In genomic region chr12:101407438-101408345, GRCh38 we compare ENCODE assay signal across 8 cellular contexts. TPM values are rescaled to one million over a fixed set of nuclear protein-coding genes. Genes with fewer than 3 reads are reported as not detected.
DNase-seq lines count a peak whose midpoint lies in the region; ATAC-seq, FAIRE-seq and TF ChIP-seq lines count a peak whose summit lies in the region.

ARL1 (minus strand) TSS chr12:101407772; CDS start chr12:101407645, 127 bp downstream.

- peak within 1 kb of the TSS; percentile 71 for H3K4me3 ChIP-seq in neural cell (ENCODE audit: low read length)

- H3K27me3 ChIP-seq in neural cell (ENCODE audit: insufficient read depth, low read depth, low read length): no peaks in the 10 kb centered on the region

- TF ChIP-seq EP300 in neural cell (conservative IDR thresholded peaks at IDR 0.05; ENCODE audit: poor library complexity, severe bottlenecking): peak; percentile 99

- H3K4me2 ChIP-seq in neural cell (ENCODE audit: low read length): peak within 1 kb of the TSS; percentile 93

- peaks cover 8% of the 10 kb centered on the region for H3K27me3 Mint-ChIP-seq in stimulated activated naive CD8-positive, alpha-beta T cell treated with anti-CD3 and anti-CD28 coated beads, Interleukin-15, amount 100 ng/mL, for 72 hours

- H2AFZ ChIP-seq in neural cell (ENCODE audit: low read depth, low read length): peak within 1 kb of the TSS; percentile 98

- FAIRE-seq in H54 (lab: Jason Lieb, UNC): peak; percentile 82

- no peaks in the 10 kb centered on the region for H3K9me2 ChIP-seq in neural cell (ENCODE audit: insufficient read depth, low read length)

- ATAC-seq in stimulated activated naive CD8-positive, alpha-beta T cell treated with anti-CD3 and anti-CD28 coated beads, Interleukin-15, amount 100 ng/mL, for 72 hours: peak; percentile 87

- no peak for TF ChIP-seq CTCF in neural cell (IDR thresholded peaks at IDR 0.05; ENCODE audit: poor library complexity, severe bottlenecking)

- peaks cover 21% of the 10 kb centered on the region for H3K79me2 ChIP-seq in neural cell (replicated peaks; ENCODE audit: insufficient read depth, low read length)

- H3K4me1 ChIP-seq in ES-I3 (ENCODE audit: insufficient read depth, low read length): no peaks in the 10 kb centered on the region

- no peak for TF ChIP-seq RAD21 in neural cell (conservative IDR thresholded peaks at IDR 0.05)

- peaks cover 19% of the 10 kb centered on the region for H3K4me1 Mint-ChIP-seq in stimulated activated naive CD8-positive, alpha-beta T cell treated with anti-CD3 and anti-CD28 coated beads, Interleukin-15, amount 100 ng/mL, for 72 hours

- DNase-seq in H54 (ENCODE audit: insufficient read length, low spot score): peak; percentile 80
- peak; percentile 94 for DNase-seq in LoVo (ENCODE audit: low spot score)
- peak; percentile 74 for DNase-seq in SHP77 treated with DMSO at 0.1 percent for 48 hours (lab: John Stamatoyannopoulos, UW)
- DNase-seq in activated effector memory CD4-positive, alpha-beta T cell treated with anti-CD3 and anti-CD28 coated beads, Interleukin-2, amount 50 U/mL, for 16 hours: peak; percentile 92
- DNase-seq in fibroblast of the conjunctiva (ENCODE audit: low read depth): peak; percentile 57
- DNase-seq in stimulated activated naive CD8-positive, alpha-beta T cell treated with anti-CD3 and anti-CD28 coated beads, Interleukin-15, amount 100 ng/mL, for 72 hours: peak; percentile 85

- no peaks in the 10 kb centered on the region for H3F3A ChIP-seq in neural cell (ENCODE audit: insufficient read depth, low read length, poor library complexity, severe bottlenecking)

- TF ChIP-seq POLR2A in H54 (IDR thresholded peaks at IDR 0.05; ENCODE audit: low read depth, low read length): peak; percentile 82

- H3K27ac ChIP-seq in neural cell (ENCODE audit: low read length): peak within 1 kb of the TSS; percentile 88

- H3K9ac ChIP-seq in ES-I3 (ENCODE audit: low read depth, low read length): peak within 1 kb of the TSS; percentile 97
- H3K9ac ChIP-seq in neural cell (ENCODE audit: low read length): peak within 1 kb of the TSS; percentile 79

- H3K4me3 Mint-ChIP-seq in stimulated activated naive CD8-positive, alpha-beta T cell treated with anti-CD3 and anti-CD28 coated beads, Interleukin-15, amount 100 ng/mL, for 72 hours: peak within 1 kb of the TSS; percentile 88 to 95

- H3K36me3 ChIP-seq in ES-I3 (ENCODE audit: insufficient read depth, low read length): no peaks in the 10 kb centered on the region
- no peaks in the 10 kb centered on the region for H3K36me3 ChIP-seq in neural cell (ENCODE audit: insufficient read depth, low read length)

- H3K27ac Mint-ChIP-seq in stimulated activated naive CD8-positive, alpha-beta T cell treated with anti-CD3 and anti-CD28 coated beads, Interleukin-15, amount 100 ng/mL, for 72 hours: peak within 1 kb of the TSS; percentile 92 to 98

- H4K20me1 ChIP-seq in neural cell (ENCODE audit: insufficient read depth): no peaks in the 10 kb centered on the region

- H3K9me3 ChIP-seq in ES-I3 (ENCODE audit: control insufficient read depth, insufficient read depth, low read length): no peaks in the 10 kb centered on the region
- no peaks in the 10 kb centered on the region for H3K9me3 ChIP-seq in neural cell (ENCODE audit: low read length)

- H3K9me3 Mint-ChIP-seq in stimulated activated naive CD8-positive, alpha-beta T cell treated with anti-CD3 and anti-CD28 coated beads, Interleukin-15, amount 100 ng/mL, for 72 hours: no peaks in the 10 kb centered on the region

TF ChIP-seq in neural cell, 6 proteins besides CTCF, POLR2A, EP300 and RAD21:
- TF ChIP-seq SMC3 (conservative IDR thresholded peaks at IDR 0.05; ENCODE audit: poor library complexity): peak; percentile 13
- peak; percentile 83 for TF ChIP-seq POLR2AphosphoS5 (IDR thresholded peaks at IDR 0.05)
- no peak for TF ChIP-seq EZH2 (IDR thresholded peaks at IDR 0.05; ENCODE audit: borderline replicate concordance, insufficient read depth, low read length, poor library complexity, severe bottlenecking)
- TF ChIP-seq REST (IDR thresholded peaks at IDR 0.05; ENCODE audit: borderline replicate concordance): no peak
- TF ChIP-seq MXI1 (conservative IDR thresholded peaks at IDR 0.05; ENCODE audit: poor library complexity, severe bottlenecking): peak; percentile 83
- TF ChIP-seq TAF1 (IDR thresholded peaks at IDR 0.05; ENCODE audit: low read depth): peak; percentile 82

RNA-seq across cellular contexts. Expression of gene ARL1, which starts in this region (rescaled TPM):
- polyA plus RNA-seq in neural cell: 32.3 and 33.0 TPM in 2 replicates
- polyA minus RNA-seq in neural cell: 35.8 and 46.5 TPM in 2 replicates

Comparison
In these comparisons a context has a peak if more than half of its experiments do, and no peak if none do; other contexts are left out.
1. Peak in every context shown above with its lines: DNase-seq, ATAC-seq, H3K4me3 ChIP-seq and H3K27ac ChIP-seq.